ENCODE assay signal across 14 cellular contexts in the genomic region with DNA sequence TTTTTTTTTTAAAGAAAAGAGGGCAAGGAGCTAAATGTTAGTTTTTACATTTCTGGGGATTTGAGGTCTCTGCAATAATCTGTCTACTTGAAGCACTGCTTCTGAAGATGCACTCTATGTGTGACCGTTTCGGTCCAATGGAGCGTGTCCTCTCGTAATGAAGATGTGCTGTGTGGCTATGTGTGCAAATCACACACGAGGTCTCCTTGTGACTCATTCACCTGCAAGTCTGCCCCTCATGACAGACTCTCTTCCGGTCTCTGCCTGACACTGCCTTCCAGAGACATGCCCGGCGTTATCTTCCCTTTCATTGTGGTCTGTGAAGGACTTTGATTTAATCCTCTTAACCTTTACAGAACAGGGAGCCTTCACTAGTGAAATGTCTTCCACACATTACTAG.
DNase-seq lines count a peak whose midpoint lies in the region; ATAC-seq and TF ChIP-seq lines count a peak whose summit lies in the region.
"Had no signal": no experiment of that assay in that cellular context is flagged by ENCODE, and none has a peak within 500 bp of the region (broad histone marks: within the 10 kb centered on the region; RNA-seq: fewer than 3 reads in every experiment).

No MANE protein-coding gene starts in this region.

- DNase-seq in GM06990 (ENCODE audit: extremely low read depth, insufficient read length) = peak; percentile 13
- DNase-seq in SK-MEL-5 (ENCODE audit: low read depth, low spot score) = peak; percentile 57
- DNase-seq in substantia nigra (lab: John Stamatoyannopoulos, UW) = no peak
- DNase-seq in DMS 273 treated with DMSO at 0.1 percent for 48 hours (lab: John Stamatoyannopoulos, UW) = no peak
- DNase-seq in H7 = no peak
- DNase-seq in LoVo (ENCODE audit: low spot score) = no peak
- DNase-seq: activated CD4-positive, alpha-beta memory T cell treated with anti-CD3 and anti-CD28 coated beads, Interleukin-2, amount 10 ng/mL, durations not matched to agents 7 days and 5 days; activated naive CD4-positive, alpha-beta T cell; NCI-H2029 treated with DMSO at 0.1 percent for 48 hours; OCI-M1; pancreas had no signal

- H3K27me3 ChIP-seq in GM06990 (replicated peaks; ENCODE audit: control insufficient read depth, insufficient read depth, low read length) (no peaks in the 10 kb centered on the region), H7 (ENCODE audit: control insufficient read depth, insufficient read depth, low read length) (no peaks in the 10 kb centered on the region)
- H3K27me3 ChIP-seq: pancreas had no signal

- H3K27ac ChIP-seq in substantia nigra (ENCODE audit: low read depth, low read length, poor library complexity, severe bottlenecking) = no peak overlapping the region
- H3K27ac ChIP-seq: pancreas had no signal

- H3K4me3 ChIP-seq in GM06990 (replicated peaks; ENCODE audit: low read depth, low read length) (no peak overlapping the region), H7 (ENCODE audit: insufficient read depth, low read depth, low read length) (no peak overlapping the region)
- H3K4me3 ChIP-seq: K562, pancreas had no signal

- H3K36me3 ChIP-seq in GM06990 (ENCODE audit: control insufficient read depth, insufficient read depth, low read length) (no peaks in the 10 kb centered on the region), H7 (replicated peaks; ENCODE audit: control insufficient read depth, insufficient read depth, low read length) (no peaks in the 10 kb centered on the region)
- H3K36me3 ChIP-seq: pancreas had no signal

- no peak for TF ChIP-seq CTCF in GM06990 (IDR thresholded peaks at IDR 0.05; ENCODE audit: insufficient read depth, low read length, poor library complexity, severe bottlenecking)

- ATAC-seq in GM19467 (IDR thresholded peaks at IDR 0.05; ENCODE audit: unreplicated experiment) (peak; percentile 51), HG03066 (IDR thresholded peaks at IDR 0.05; ENCODE audit: low read depth, unreplicated experiment) (peak; percentile 86)
- ATAC-seq: K562, pancreas had no signal

- in situ Hi-C loops in SK-MEL-5 (cut with HindIII; ENCODE audit: low pct_unique_long_range_greater_than_20kb, low sequenced_read_pairs) = no loop called here

Comparison
In these comparisons a context has a peak if more than half of its experiments do, and no peak if none do; other contexts are left out.
1. DNase-seq: peak in GM06990 (single experiment) and SK-MEL-5 (single experiment); none in substantia nigra (0 of 49), DMS 273 treated with DMSO at 0.1 percent for 48 hours (single experiment), H7 (single experiment) and LoVo (single experiment).